19 cellular contexts compared by ENCODE assay signal in genomic region chr4:157141976-157142375, GRCh38.
DNase-seq lines count a peak whose midpoint lies in the region; ATAC-seq, FAIRE-seq and TF ChIP-seq lines count a peak whose summit lies in the region.
"Had no signal": no experiment of that assay in that cellular context is flagged by ENCODE, and none has a peak within 500 bp of the region (broad histone marks: within the 10 kb centered on the region; RNA-seq: fewer than 3 reads in every experiment).

No MANE protein-coding gene starts in this region.

- H3K36me3 ChIP-seq in pancreas = no peaks in the 10 kb centered on the region
- no peaks in the 10 kb centered on the region for H3K36me3 ChIP-seq in mucosa of descending colon (ENCODE audit: low read depth)
- H3K36me3 ChIP-seq: HAP-1 had no signal

- DNase-seq in GM03348 (ENCODE audit: low spot score) (peak; percentile 7), fibroblast of gingiva (ENCODE audit: low read depth) (peak; percentile 38), pancreas (no peak), mucosa of descending colon (no peak)
- DNase-seq: AML-193; C1 segment of cervical spinal cord; Calu3; CD4-positive, alpha-beta memory T cell; COR-L47; DMS53; DMS79 treated with DMSO at 0.1 percent for 48 hours; GF-D8; GOT3; HFFc6 had no signal

- intact Hi-C loops in pancreas (cut with DNase I) (no loop called here), mucosa of descending colon (cut with DNase I, micrococcal nuclease) (no loop called here)

- ATAC-seq in pancreas (no peak), HG02623 (IDR thresholded peaks at IDR 0.05; ENCODE audit: unreplicated experiment) (no peak), mucosa of descending colon (no peak), HG02678 (IDR thresholded peaks at IDR 0.05; ENCODE audit: unreplicated experiment) (no peak)

- no peaks in the 10 kb centered on the region for H3K27me3 ChIP-seq in pancreas

- H3K4me3 ChIP-seq in pancreas (no peak overlapping the region), mucosa of descending colon (no peak overlapping the region)
- H3K4me3 ChIP-seq: HAP-1 had no signal

- TF ChIP-seq CTCF in pancreas (IDR thresholded peaks at IDR 0.05) = no peak
- no peak for TF ChIP-seq CTCF in mucosa of descending colon (IDR thresholded peaks at IDR 0.05)

- H3K27ac ChIP-seq in pancreas = no peak overlapping the region

- H3K4me1 ChIP-seq in pancreas (no peaks in the 10 kb centered on the region), mucosa of descending colon (ENCODE audit: low read depth) (no peaks in the 10 kb centered on the region)
- H3K4me1 ChIP-seq: HAP-1 had no signal

- peak; percentile 41 for FAIRE-seq in pancreas (lab: Jason Lieb, UNC)
- FAIRE-seq: GM12892, H54 had no signal

- H3K9me3 ChIP-seq in pancreas (no peaks in the 10 kb centered on the region), mucosa of descending colon (no peaks in the 10 kb centered on the region)
- H3K9me3 ChIP-seq: HAP-1 had no signal

Comparison
In these comparisons a context has a peak if more than half of its experiments do, and no peak if none do; other contexts are left out.
1. DNase-seq: peak in GM03348 (single experiment) and fibroblast of gingiva (single experiment); none in pancreas (0 of 6) and mucosa of descending colon (0 of 3).